8 cellular contexts compared by ENCODE assay signal in genomic region chr11:65899356-65900124, GRCh38. TPM values are rescaled to one million over a fixed set of nuclear protein-coding genes. Genes with fewer than 3 reads are reported as not detected.
A peak's percentile ranks its signal among the peaks of the same experiment; 100 is the strongest.
DNase-seq lines count a peak whose midpoint lies in the region; ATAC-seq, FAIRE-seq and TF ChIP-seq lines count a peak whose summit lies in the region.

No MANE protein-coding gene starts in this region.

- H3K4me3 ChIP-seq in HCT116 (replicated peaks in 1 of 2; ENCODE audit: low read depth in 1 of 2, low read length in 2 of 2): peak overlapping the region; percentile 90 to 98
- peak overlapping the region; percentile 94 for H3K4me3 ChIP-seq in astrocyte (ENCODE audit: insufficient read depth, low read depth, low read length)

- H3K9me3 Mint-ChIP-seq in T-helper 1 cell treated with Interleukin-12 subunit alpha and Interleukin-12 subunit beta and Interleukin-4 antibody, amounts not matched to agents 30 μg/mL and 1 μg/mL, for 36 hours: no peaks in the 10 kb centered on the region
- no peaks in the 10 kb centered on the region for H3K9me3 Mint-ChIP-seq in astrocyte (ENCODE audit: unreplicated experiment)

- RAD21 ChIA-PET in HCT116 (lab: Charles Lee; ENCODE audit: low non-redundant PET in 1 of 2, low total read pairs in 2 of 2, uncharacterized antibody in 2 of 2, unreplicated experiment in 2 of 2): no interaction called here

- FAIRE-seq in astrocyte (lab: Jason Lieb, UNC): no peak

- DNase-seq in HCT116 (ENCODE audit: low read depth, low spot score) (no peak), astrocyte (ENCODE audit: low read depth) (peak; percentile 44), iPS-NIHi11 (ENCODE audit: low spot score) (peak; percentile 64), SKM-1 (lab: John Stamatoyannopoulos, UW; ENCODE audit: unreplicated experiment) (no peak)
- DNase-seq in stimulated activated CD4-positive, alpha-beta T cell treated with anti-CD3 and anti-CD28 coated beads, Interleukin-12 subunit alpha, Interleukin-12 subunit beta, amount 100 ng/mL, for 48 hours (ENCODE audit: low read depth in 2 of 3, low spot score in 1 of 3): peak; percentile 63 to 71 (median 67)

- peaks cover 23% of the 10 kb centered on the region for H3K4me1 Mint-ChIP-seq in T-helper 1 cell treated with Interleukin-12 subunit alpha and Interleukin-12 subunit beta and Interleukin-4 antibody, amounts not matched to agents 30 μg/mL and 1 μg/mL, for 36 hours (ENCODE audit: low read depth)
- H3K4me1 Mint-ChIP-seq in astrocyte (ENCODE audit: low read depth, unreplicated experiment): peaks cover 37% of the 10 kb centered on the region

- no peaks in the 10 kb centered on the region for H3K27me3 ChIP-seq in HCT116 (ENCODE audit: insufficient read depth, low read length)
- no peaks in the 10 kb centered on the region for H3K27me3 ChIP-seq in astrocyte (ENCODE audit: insufficient read depth, low read length)

- peak overlapping the region; percentile 67 for H3K4me3 Mint-ChIP-seq in T-helper 1 cell treated with Interleukin-12 subunit alpha and Interleukin-12 subunit beta and Interleukin-4 antibody, amounts not matched to agents 30 μg/mL and 1 μg/mL, for 36 hours
- H3K4me3 Mint-ChIP-seq in astrocyte (ENCODE audit: unreplicated experiment): peak overlapping the region; percentile 86

- H3K9me2 ChIP-seq in HCT116 (ENCODE audit: insufficient read depth): no peaks in the 10 kb centered on the region

- peak overlapping the region; percentile 55 for H3K27ac Mint-ChIP-seq in T-helper 1 cell treated with Interleukin-12 subunit alpha and Interleukin-12 subunit beta and Interleukin-4 antibody, amounts not matched to agents 30 μg/mL and 1 μg/mL, for 36 hours
- peak overlapping the region; percentile 89 for H3K27ac Mint-ChIP-seq in astrocyte (ENCODE audit: unreplicated experiment)

- H3K79me2 ChIP-seq in HCT116 (ENCODE audit: insufficient read depth, low read length) (peaks cover 64% of the 10 kb centered on the region), astrocyte (ENCODE audit: insufficient read depth, low read length) (peaks cover 64% of the 10 kb centered on the region)

- H3K36me3 Mint-ChIP-seq in T-helper 1 cell treated with Interleukin-12 subunit alpha and Interleukin-12 subunit beta and Interleukin-4 antibody, amounts not matched to agents 30 μg/mL and 1 μg/mL, for 36 hours (ENCODE audit: low read depth): peaks cover 2% of the 10 kb centered on the region
- H3K36me3 Mint-ChIP-seq in astrocyte (ENCODE audit: low read depth, unreplicated experiment): peaks cover 6% of the 10 kb centered on the region

- H3K27me3 Mint-ChIP-seq in T-helper 1 cell treated with Interleukin-12 subunit alpha and Interleukin-12 subunit beta and Interleukin-4 antibody, amounts not matched to agents 30 μg/mL and 1 μg/mL, for 36 hours (ENCODE audit: low read depth): peaks cover 12% of the 10 kb centered on the region
- no peaks in the 10 kb centered on the region for H3K27me3 Mint-ChIP-seq in astrocyte (ENCODE audit: low read depth, unreplicated experiment)

- H4K20me1 ChIP-seq in HCT116 (ENCODE audit: insufficient read depth) (peaks cover 25% of the 10 kb centered on the region; the same call in 1 of the 2 replicates), astrocyte (ENCODE audit: insufficient read depth, low read length) (peaks cover 47% of the 10 kb centered on the region)

- H3K36me3 ChIP-seq in HCT116 (ENCODE audit: control insufficient read depth in 1 of 2, insufficient read depth in 2 of 2, low read length in 2 of 2) (peaks cover 7 to 40% of the 10 kb centered on the region in 2 experiments; a peak in 3 of 4 replicates), astrocyte (ENCODE audit: insufficient read depth, low read length) (peaks cover 17% of the 10 kb centered on the region)

- TF ChIP-seq POLR2A in HCT116 (IDR thresholded peaks at IDR 0.05; ENCODE audit: borderline replicate concordance, extremely low read depth, insufficient read depth, insufficient read length): no peak

- H2AFZ ChIP-seq in HCT116 (ENCODE audit: low read depth, low read length, poor library complexity, severe bottlenecking) (no peak overlapping the region), astrocyte (ENCODE audit: low read depth, low read length) (peak overlapping the region; percentile 34)

- intact Hi-C loops in HCT116 (cut with micrococcal nuclease): loop anchor here (1.0 kb wide), 1 partner anchor 17 kb away; no protein-coding TSS in a partner anchor

- TF ChIP-seq RAD21 in HCT116 (IDR thresholded peaks at IDR 0.05; ENCODE audit: low read depth): no peak

- H3K9ac ChIP-seq in HCT116 (ENCODE audit: low read length): peak overlapping the region; percentile 99
- peak overlapping the region; percentile 99 for H3K9ac ChIP-seq in astrocyte (ENCODE audit: low read length)

- no peak for TF ChIP-seq CTCF in HCT116 (IDR thresholded peaks at IDR 0.05 in 2 of 3, conservative IDR thresholded peaks at IDR 0.05 in 1 of 3; ENCODE audit: borderline replicate concordance in 1 of 3, insufficient read depth in 1 of 3, low read depth in 2 of 3, low read length in 2 of 3)
- TF ChIP-seq CTCF in astrocyte (IDR thresholded peaks at IDR 0.05; ENCODE audit: insufficient read depth, low read depth, low read length): no peak

- no peaks in the 10 kb centered on the region for H3K9me3 ChIP-seq in HCT116 (ENCODE audit: control insufficient read depth in 1 of 2, insufficient read depth in 1 of 2, low read depth in 1 of 2, low read length in 2 of 2)
- no peaks in the 10 kb centered on the region for H3K9me3 ChIP-seq in astrocyte (ENCODE audit: insufficient read depth, low read depth, low read length)

- peak overlapping the region; percentile 99 for H3K27ac ChIP-seq in HCT116 (ENCODE audit: low read depth, low read length)
- H3K27ac ChIP-seq in astrocyte (ENCODE audit: low read depth, low read length): peak overlapping the region; percentile 95

- H3K4me1 ChIP-seq in HCT116 (ENCODE audit: control insufficient read depth in 1 of 2, insufficient read depth in 2 of 2, low read length in 2 of 2) (peaks cover 51 to 80% of the 10 kb centered on the region in 2 experiments), astrocyte (ENCODE audit: insufficient read depth, low read length) (peaks cover 52% of the 10 kb centered on the region)

- H3K4me2 ChIP-seq in HCT116 (ENCODE audit: low read length) (peak overlapping the region; percentile 71), astrocyte (ENCODE audit: low read length) (peak overlapping the region; percentile 89)

- ATAC-seq in HCT116: peak; percentile 4
- ATAC-seq in HG02610 (IDR thresholded peaks at IDR 0.05; ENCODE audit: unreplicated experiment): no peak
- no peak for ATAC-seq in HG02763 (IDR thresholded peaks at IDR 0.05; ENCODE audit: unreplicated experiment)

- POLR2A ChIA-PET in HCT116 (lab: Charles Lee): interaction anchor here (1.3 to 10.9 kb wide), 5 partner anchors 9 to 18 kb away, joined by 5 to 124 read pairs (median 30); partner anchors contain the start of genes CCDC85B and FIBP

- CTCF ChIA-PET in HCT116 (lab: Charles Lee): interaction anchor here (1.2 to 1.6 kb wide), 2 partner anchors 8 to 40 kb away, joined by 4 to 5 read pairs; no protein-coding TSS in a partner anchor

- no TSS peak for BruUV-seq in HCT116 (replicated peaks; lab: Mats Ljungman, UMichigan)

TF ChIP-seq in HCT116, 20 proteins besides CTCF, POLR2A, EP300 and RAD21:
- TF ChIP-seq EGR1 (IDR thresholded peaks at IDR 0.05; ENCODE audit: low read depth) (no peak), ZFX (IDR thresholded peaks at IDR 0.05) (peak; percentile 7; the same call in 1 of the 2 replicates), EZH2phosphoT487 (IDR thresholded peaks at IDR 0.05; ENCODE audit: borderline replicate concordance) (no peak)

RNA-seq across cellular contexts. Expression of gene FOSL1, which starts 0.6 kb away (rescaled TPM):
- 125 TPM for total RNA-seq in HCT116 (2021; ENCODE audit: unreplicated experiment)
- polyA plus RNA-seq in HCT116 (2012): 243 and 251 TPM in 2 replicates
- total RNA-seq in astrocyte: 24.5 and 37.9 TPM in 2 replicates

RNA-seq across cellular contexts. Expression of gene CCDC85B, which starts 9.1 kb away (rescaled TPM):
- total RNA-seq in HCT116 (2021; ENCODE audit: unreplicated experiment) (84.3 TPM), astrocyte (29.9 and 31.4 TPM in 2 replicates)
- polyA plus RNA-seq in HCT116 (2012): 87.5 and 88.5 TPM in 2 replicates

RNA-seq across cellular contexts. Expression of gene FIBP, which starts 11.3 kb away (rescaled TPM):
- total RNA-seq in HCT116 (2021; ENCODE audit: unreplicated experiment) (96.0 TPM), astrocyte (67.4 and 68.7 TPM in 2 replicates)
- polyA plus RNA-seq in HCT116 (2012): 124 and 137 TPM in 2 replicates

RNA-seq across cellular contexts. Expression of gene C11orf68, which starts 19.3 kb away (rescaled TPM):
- total RNA-seq in HCT116 (2021; ENCODE audit: unreplicated experiment) (49.8 TPM), astrocyte (34.6 and 35.3 TPM in 2 replicates)
- 68.5 and 74.5 TPM in 2 replicates for polyA plus RNA-seq in HCT116 (2012)

RNA-seq across cellular contexts. Expression of gene DRAP1, which starts 19.7 kb away (rescaled TPM):
- total RNA-seq in HCT116 (2021; ENCODE audit: unreplicated experiment) (158 TPM), astrocyte (158 and 169 TPM in 2 replicates)
- polyA plus RNA-seq in HCT116 (2012): 176 and 205 TPM in 2 replicates

Comparison
In these comparisons a context has a peak if more than half of its experiments do, and no peak if none do; other contexts are left out.
1. DNase-seq: peak in astrocyte (single experiment), iPS-NIHi11 (single experiment) and stimulated activated CD4-positive, alpha-beta T cell treated with anti-CD3 and anti-CD28 coated beads, Interleukin-12 subunit alpha, Interleukin-12 subunit beta, amount 100 ng/mL, for 48 hours (3 of 3); none in HCT116 (single experiment) and SKM-1 (single experiment).